Comparison of ENCODE assay signal across 9 cellular contexts in genomic region chrX:68807818-68808217, GRCh38. TPM values are rescaled to one million over a fixed set of nuclear protein-coding genes. Genes with fewer than 3 reads are reported as not detected.
DNase-seq lines count a peak whose midpoint lies in the region; ATAC-seq, FAIRE-seq and TF ChIP-seq lines count a peak whose summit lies in the region.
"Had no signal": no experiment of that assay in that cellular context is flagged by ENCODE, and none has a peak within 500 bp of the region (broad histone marks: within the 10 kb centered on the region; RNA-seq: fewer than 3 reads in every experiment).

No MANE protein-coding gene starts in this region.

- H3K4me2 ChIP-seq in A549: no peak overlapping the region

- no peaks in the 10 kb centered on the region for H3K27me3 ChIP-seq in H7 (ENCODE audit: control insufficient read depth, insufficient read depth, low read length)

- no peak for TF ChIP-seq EP300 in A549 (IDR thresholded peaks at IDR 0.05)

- 6% methylated on average over 3 of the region's 3 CpGs for WGBS in A549 (ENCODE audit: missing lambda C conversion rate)

- H3K4me1 Mint-ChIP-seq in WTC11: no peaks in the 10 kb centered on the region; the same call in 1 of the 2 replicates
- no peaks in the 10 kb centered on the region for H3K4me1 Mint-ChIP-seq in activated T-helper 17 cell treated with anti-CD3 and anti-CD28 coated beads, Interleukin-2, amount 50 U/mL, for 72 hours

- no peak overlapping the region for H3K27ac ChIP-seq in A549

- TF ChIP-seq CTCF in A549 (IDR thresholded peaks at IDR 0.05) (peak; percentile 39), WTC11 (IDR thresholded peaks at IDR 0.05) (no peak)

- peak; percentile 70 to 82; a peak in 4 of 6 replicates for ATAC-seq in A549
- ATAC-seq in WTC11: 0 out of 2 replicates have a peak, but pooled peaks have one; percentile 55
- ATAC-seq in activated T-helper 17 cell treated with anti-CD3 and anti-CD28 coated beads, Interleukin-2, amount 50 U/mL, for 72 hours (replicated peaks): no peak

- no peaks in the 10 kb centered on the region for H3K4me1 ChIP-seq in A549

- no peak for TF ChIP-seq POLR2A in A549 (IDR thresholded peaks at IDR 0.05; ENCODE audit: low read length)

- peak; percentile 10 to 48 for DNase-seq in A549 (ENCODE audit: low read depth in 1 of 2, low spot score in 1 of 2)
- peak; percentile 43 for DNase-seq in H7
- DNase-seq in WTC11 (ENCODE audit: low spot score): peak; percentile 25
- peak; percentile 15 for DNase-seq in iris pigment epithelial cell (ENCODE audit: low read depth)
- no peak for DNase-seq in stimulated activated CD4-positive, alpha-beta T cell treated with anti-CD3 and anti-CD28 coated beads, Interleukin-1b, Interleukin-23, amount 100 ng/mL, for 48 hours
- DNase-seq in midbrain (lab: John Stamatoyannopoulos, UW): no peak
- no peak for DNase-seq in effector CD4-positive, alpha-beta T cell
- DNase-seq: NCI-H2227 treated with DMSO at 0.1 percent for 48 hours had no signal

- POLR2A ChIA-PET in A549 (lab: Yijun Ruan, JAX) (no interaction called here), WTC11 (lab: Charles Lee) (no interaction called here)

- CTCF ChIA-PET in A549 (lab: Yijun Ruan, JAX): interaction anchor here (1.0 to 3.1 kb wide), 10 partner anchors 15 to 611 kb away, joined by 3 to 13 read pairs (median 7); no protein-coding TSS in a partner anchor
- CTCF ChIA-PET in WTC11 (lab: Charles Lee): interaction anchor here (0.7 to 3.0 kb wide), 17 partner anchors 12 to 611 kb away, joined by 3 to 35 read pairs (median 3); partner anchors contain the start of gene EFNB1

- no peaks in the 10 kb centered on the region for H3K36me3 ChIP-seq in H7 (replicated peaks; ENCODE audit: control insufficient read depth, insufficient read depth, low read length)

- no peak overlapping the region for H3K4me3 Mint-ChIP-seq in WTC11
- H3K4me3 Mint-ChIP-seq in activated T-helper 17 cell treated with anti-CD3 and anti-CD28 coated beads, Interleukin-2, amount 50 U/mL, for 72 hours: no peak overlapping the region

- FAIRE-seq in A549 (lab: Jason Lieb, UNC): peak; percentile 82

- no peaks in the 10 kb centered on the region for H3K36me3 Mint-ChIP-seq in WTC11
- no peaks in the 10 kb centered on the region for H3K36me3 Mint-ChIP-seq in activated T-helper 17 cell treated with anti-CD3 and anti-CD28 coated beads, Interleukin-2, amount 50 U/mL, for 72 hours (ENCODE audit: low read depth)

- peaks cover 3% of the 10 kb centered on the region; the same call in 1 of the 2 replicates for H3K9me3 Mint-ChIP-seq in WTC11
- no peaks in the 10 kb centered on the region for H3K9me3 Mint-ChIP-seq in activated T-helper 17 cell treated with anti-CD3 and anti-CD28 coated beads, Interleukin-2, amount 50 U/mL, for 72 hours

- H3K9me3 ChIP-seq in A549: no peaks in the 10 kb centered on the region

- peaks cover 4% of the 10 kb centered on the region; the same call in 1 of the 2 replicates for H3K27me3 Mint-ChIP-seq in WTC11 (ENCODE audit: low read depth)
- peaks cover 8% of the 10 kb centered on the region for H3K27me3 Mint-ChIP-seq in activated T-helper 17 cell treated with anti-CD3 and anti-CD28 coated beads, Interleukin-2, amount 50 U/mL, for 72 hours

- TF ChIP-seq RAD21 in A549 (conservative IDR thresholded peaks at IDR 0.05 in 1 of 2, IDR thresholded peaks at IDR 0.05 in 1 of 2): peak; percentile 38 to 49; a peak in 3 of 5 replicates

- no peak overlapping the region for H3K27ac Mint-ChIP-seq in WTC11
- no peak overlapping the region for H3K27ac Mint-ChIP-seq in activated T-helper 17 cell treated with anti-CD3 and anti-CD28 coated beads, Interleukin-2, amount 50 U/mL, for 72 hours

- H3K4me3 ChIP-seq in A549: no peak overlapping the region
- no peak overlapping the region for H3K4me3 ChIP-seq in H7 (ENCODE audit: insufficient read depth, low read depth, low read length)

TF ChIP-seq in A549, 52 proteins besides CTCF, POLR2A, EP300 and RAD21:
- TF ChIP-seq TFCP2L1 (CRISPR knock-in tag; IDR thresholded peaks at IDR 0.05) (no peak), SMC3 (IDR thresholded peaks at IDR 0.05) (peak; percentile 34; the same call in 1 of the 3 replicates)

TF ChIP-seq in WTC11, 78 proteins besides CTCF, POLR2A, EP300 and RAD21:
- TF ChIP-seq ZSCAN18 (CRISPR knock-in tag; IDR thresholded peaks at IDR 0.05) (no peak), CDX4 (CRISPR knock-in tag; IDR thresholded peaks at IDR 0.05; ENCODE audit: borderline replicate concordance) (no peak), ZNF423 (CRISPR knock-in tag; IDR thresholded peaks at IDR 0.05) (no peak), GABPB1 (CRISPR knock-in tag; IDR thresholded peaks at IDR 0.05) (no peak), MLX (CRISPR knock-in tag; IDR thresholded peaks at IDR 0.05) (no peak), HMGA2 (CRISPR knock-in tag; IDR thresholded peaks at IDR 0.05) (no peak), FOXK1 (CRISPR knock-in tag; IDR thresholded peaks at IDR 0.05) (no peak), TEAD4 (CRISPR knock-in tag; IDR thresholded peaks at IDR 0.05) (no peak), SOX15 (CRISPR knock-in tag; IDR thresholded peaks at IDR 0.05) (no peak), ETV6 (CRISPR knock-in tag; IDR thresholded peaks at IDR 0.05) (no peak), TEAD1 (CRISPR knock-in tag; IDR thresholded peaks at IDR 0.05) (no peak), TCF7 (CRISPR knock-in tag; IDR thresholded peaks at IDR 0.05; ENCODE audit: low read depth) (no peak), IRF2 (CRISPR knock-in tag; IDR thresholded peaks at IDR 0.05; ENCODE audit: borderline replicate concordance, low read depth) (no peak), JAZF1 (CRISPR knock-in tag; IDR thresholded peaks at IDR 0.05) (no peak), NR2C2 (CRISPR knock-in tag; IDR thresholded peaks at IDR 0.05) (no peak)
- TF ChIP-seq, protein P1, sequence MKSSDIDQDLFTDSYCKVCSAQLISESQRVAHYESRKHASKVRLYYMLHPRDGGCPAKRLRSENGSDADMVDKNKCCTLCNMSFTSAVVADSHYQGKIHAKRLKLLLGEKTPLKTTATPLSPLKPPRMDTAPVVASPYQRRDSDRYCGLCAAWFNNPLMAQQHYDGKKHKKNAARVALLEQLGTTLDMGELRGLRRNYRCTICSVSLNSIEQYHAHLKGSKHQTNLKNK (CRISPR knock-in tag; IDR thresholded peaks at IDR 0.05): no peak
- TF ChIP-seq, protein P2, sequence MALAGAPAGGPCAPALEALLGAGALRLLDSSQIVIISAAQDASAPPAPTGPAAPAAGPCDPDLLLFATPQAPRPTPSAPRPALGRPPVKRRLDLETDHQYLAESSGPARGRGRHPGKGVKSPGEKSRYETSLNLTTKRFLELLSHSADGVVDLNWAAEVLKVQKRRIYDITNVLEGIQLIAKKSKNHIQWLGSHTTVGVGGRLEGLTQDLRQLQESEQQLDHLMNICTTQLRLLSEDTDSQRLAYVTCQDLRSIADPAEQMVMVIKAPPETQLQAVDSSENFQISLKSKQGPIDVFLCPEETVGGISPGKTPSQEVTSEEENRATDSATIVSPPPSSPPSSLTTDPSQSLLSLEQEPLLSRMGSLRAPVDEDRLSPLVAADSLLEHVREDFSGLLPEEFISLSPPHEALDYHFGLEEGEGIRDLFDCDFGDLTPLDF (CRISPR knock-in tag; IDR thresholded peaks at IDR 0.05): no peak

RNA-seq across cellular contexts. Expression of gene EFNB1, which starts 21.0 kb away (rescaled TPM):
- polyA plus RNA-seq in A549 (2011; rRNA removed) (3.7 TPM in 2 replicates), A549 (2017; fragmentation: RNase III; extraction: RNeasy Plus Mini Kit Qiagen cat#74134 plus additional on column Dnase treatment) (3.4 to 4.0 TPM (median 3.5 TPM) in 3 replicates)
- polyA plus RNA-seq in A549 (2012; cell fraction: cytosol; rRNA removed): 5.3 and 7.8 TPM in 2 replicates
- 6.4 and 7.6 TPM in 2 replicates for polyA plus RNA-seq in A549 (2012; cell fraction: nucleus; rRNA removed)
- 3.2 and 5.1 TPM in 2 replicates for polyA minus RNA-seq in A549 (2011; rRNA and poly(A)+ RNA removed)
- 90.2 and 95.8 TPM in 2 replicates for total RNA-seq in H7 (2014; rRNA removed; shearing (Covaris generic))
- total RNA-seq in WTC11 (2021): 9.7 to 16.4 TPM (median 10.0 TPM) in 3 replicates
- total RNA-seq in activated T-helper 17 cell treated with anti-CD3 and anti-CD28 coated beads, Interleukin-2, amount 50 U/mL, for 72 hours: 1 to 10 TPM; 2.8 to 4.1 TPM

Comparison
In these comparisons a context has a peak if more than half of its experiments do, and no peak if none do; other contexts are left out.
1. DNase-seq: peak in A549 (2 of 2), H7 (single experiment), WTC11 (single experiment) and iris pigment epithelial cell (single experiment); none in stimulated activated CD4-positive, alpha-beta T cell treated with anti-CD3 and anti-CD28 coated beads, Interleukin-1b, Interleukin-23, amount 100 ng/mL, for 48 hours (single experiment), midbrain (single experiment) and effector CD4-positive, alpha-beta T cell (single experiment).
2. Of the 8 proteins assayed by ChIP-seq in both WTC11 and A549: peak only in WTC11: none; only in A549: CTCF; in both: none; in neither: 7.